13 cellular contexts compared by ENCODE assay signal in genomic region chr5:34687269-34688011, GRCh38. TPM values are rescaled to one million over a fixed set of nuclear protein-coding genes. Genes with fewer than 3 reads are reported as not detected.
DNase-seq lines count a peak whose midpoint lies in the region; ATAC-seq and TF ChIP-seq lines count a peak whose summit lies in the region.
"Had no signal": no experiment of that assay in that cellular context is flagged by ENCODE, and none has a peak within 500 bp of the region (broad histone marks: within the 10 kb centered on the region; RNA-seq: fewer than 3 reads in every experiment).

No MANE protein-coding gene starts in this region.

- no peaks in the 10 kb centered on the region for H3K27me3 ChIP-seq in left lung
- H3K27me3 ChIP-seq in thoracic aorta (replicated peaks; ENCODE audit: insufficient read depth), result no peaks in the 10 kb centered on the region

- intact Hi-C loops in left lung (cut with DNase I), result no loop called here

- peak overlapping the region; percentile 51 for H3K27ac ChIP-seq in HEK293 (ENCODE audit: extremely low read depth, low read depth, low read length)
- peak overlapping the region; percentile 48 to 77 for H3K27ac ChIP-seq in left lung
- H3K27ac ChIP-seq in thoracic aorta, result peak overlapping the region; percentile 62 to 70

- in situ Hi-C loops in astrocyte of the cerebellum (cut with HindIII; ENCODE audit: low sequenced_read_pairs), result loop anchor here (5.0 kb wide), 1 partner anchor 35 kb away; no protein-coding TSS in a partner anchor

- peaks cover 50% of the 10 kb centered on the region for H3K4me1 ChIP-seq in HEK293 (ENCODE audit: control insufficient read depth, insufficient read depth, low read length)
- peaks cover 10 to 15% of the 10 kb centered on the region in 2 donors for H3K4me1 ChIP-seq in left lung
- H3K4me1 ChIP-seq in thoracic aorta (ENCODE audit: control insufficient read depth in 1 of 2, low read depth in 2 of 2), result peaks cover 44 to 97% of the 10 kb centered on the region in 2 donors

- H3K9me3 ChIP-seq in HEK293 (ENCODE audit: control insufficient read depth, insufficient read depth, low read depth, low read length), result no peaks in the 10 kb centered on the region
- H3K9me3 ChIP-seq in left lung, result no peaks in the 10 kb centered on the region
- H3K9me3 ChIP-seq in thoracic aorta, result no peaks in the 10 kb centered on the region

- ATAC-seq in left lung (peak; percentile 29), thoracic aorta (ENCODE audit: insufficient number of reproducible peaks, low FRiP score, low read depth) (no peak), GM18520 (IDR thresholded peaks at IDR 0.05; ENCODE audit: unreplicated experiment) (no peak), GM18861 (IDR thresholded peaks at IDR 0.05; ENCODE audit: unreplicated experiment) (no peak)
- ATAC-seq: stimulated activated effector memory CD8-positive, alpha-beta T cell treated with anti-CD3 and anti-CD28 coated beads, Interleukin-12 subunit alpha, Interleukin-12 subunit beta, amount 100 ng/mL, for 72 hours had no signal

- POLR2A ChIA-PET in HEK293 (lab: Yijun Ruan, JAX), result interaction anchor here (0.6 to 2.0 kb wide), 10 partner anchors 9 to 242 kb away, joined by 3 to 9 read pairs (median 4); partner anchors contain the start of genes DNAJC21, RAI14 and TTC23L

- H3K36me3 ChIP-seq in HEK293 (ENCODE audit: control insufficient read depth in 2 of 2, insufficient read depth in 1 of 2, low read length in 2 of 2), result peaks cover 9 to 17% of the 10 kb centered on the region in 2 experiments
- no peaks in the 10 kb centered on the region for H3K36me3 ChIP-seq in left lung
- H3K36me3 ChIP-seq in thoracic aorta, result no peaks in the 10 kb centered on the region

- DNase-seq in astrocyte of the cerebellum (ENCODE audit: low read depth) (peak; percentile 49), left lung (no peak), thoracic aorta (ENCODE audit: low spot score) (no peak), NCI-H526 treated with DMSO at 0.1 percent for 48 hours (lab: John Stamatoyannopoulos, UW) (no peak)
- DNase-seq in stimulated activated CD8-positive, alpha-beta memory T cell treated with anti-CD3 and anti-CD28 coated beads, Interleukin-4, amount 100 ng/mL, for 48 hours, result no peak
- DNase-seq: DMS79, immature natural killer cell, NCI-H82 had no signal

- H3K4me3 ChIP-seq in HEK293 (ENCODE audit: low read depth, low read length) (no peak overlapping the region), astrocyte of the cerebellum (ENCODE audit: low read depth, low read length) (no peak overlapping the region), left lung (no peak overlapping the region), thoracic aorta (no peak overlapping the region)
- H3K4me3 ChIP-seq: skin epidermis had no signal

- CTCF ChIA-PET in HEK293 (lab: Yijun Ruan, JAX), result interaction anchor here (0.6 to 3.0 kb wide), 18 partner anchors 9 to 210 kb away, joined by 3 to 20 read pairs (median 4); no protein-coding TSS in a partner anchor

- no peak for TF ChIP-seq CTCF in HEK293 (tag by site-specific recombination; IDR thresholded peaks at IDR 0.05)
- TF ChIP-seq CTCF in astrocyte of the cerebellum (IDR thresholded peaks at IDR 0.05; ENCODE audit: low read depth, low read length, missing control alignments), result no peak
- no peak for TF ChIP-seq CTCF in left lung (IDR thresholded peaks at IDR 0.05)
- no peak for TF ChIP-seq CTCF in thoracic aorta (IDR thresholded peaks at IDR 0.05)

TF ChIP-seq in HEK293, 187 proteins besides CTCF, POLR2A, EP300 and RAD21 (continues in another document):
- TF ChIP-seq ZFP3 (tag by site-specific recombination; IDR thresholded peaks at IDR 0.05; ENCODE audit: low read depth) (no peak), ZXDB (tag by site-specific recombination; IDR thresholded peaks at IDR 0.05) (peak; percentile 34; the same call in 1 of the 2 replicates), ZBTB11 (tag by site-specific recombination; conservative IDR thresholded peaks at IDR 0.05; ENCODE audit: low read depth) (no peak), ELK4 (IDR thresholded peaks at IDR 0.05; ENCODE audit: borderline replicate concordance, low read depth, low read length) (no peak), ZBTB44 (tag by site-specific recombination; IDR thresholded peaks at IDR 0.05) (peak; percentile 91), ZBTB26 (tag by site-specific recombination; optimal IDR thresholded peaks at IDR 0.05) (no peak), ZNF140 (tag by site-specific recombination; IDR thresholded peaks at IDR 0.05) (no peak), ZEB2 (tag by site-specific recombination; IDR thresholded peaks at IDR 0.05) (no peak), ZNF335 (tag by site-specific recombination; conservative IDR thresholded peaks at IDR 0.05) (peak; percentile 14; the same call in 1 of the 2 replicates), ZNF658 (tag by site-specific recombination; IDR thresholded peaks at IDR 0.05) (no peak), ZNF830 (tag by site-specific recombination; IDR thresholded peaks at IDR 0.05; ENCODE audit: low read depth) (no peak), ZNF169 (tag by site-specific recombination; IDR thresholded peaks at IDR 0.05) (no peak), OVOL3 (tag by site-specific recombination; IDR thresholded peaks at IDR 0.05) (no peak), SALL2 (tag by site-specific recombination; IDR thresholded peaks at IDR 0.05; ENCODE audit: borderline replicate concordance) (no peak), ZNF362 (tag by site-specific recombination; IDR thresholded peaks at IDR 0.05) (no peak), ZNF341 (tag by site-specific recombination; IDR thresholded peaks at IDR 0.05; ENCODE audit: low read depth) (no peak), ZNF660 (tag by site-specific recombination; IDR thresholded peaks at IDR 0.05) (no peak)

RNA-seq across cellular contexts. Expression of gene RAI14, which starts 31.3 kb away (rescaled TPM):
- total RNA-seq in left lung (100 to 1,000 TPM in 1 of 2 donors, 10 to 100 TPM in 1; 75.0 to 109 TPM), thoracic aorta (10 to 100 TPM; 70.7 to 80.1 TPM)
